In the genomic region with DNA sequence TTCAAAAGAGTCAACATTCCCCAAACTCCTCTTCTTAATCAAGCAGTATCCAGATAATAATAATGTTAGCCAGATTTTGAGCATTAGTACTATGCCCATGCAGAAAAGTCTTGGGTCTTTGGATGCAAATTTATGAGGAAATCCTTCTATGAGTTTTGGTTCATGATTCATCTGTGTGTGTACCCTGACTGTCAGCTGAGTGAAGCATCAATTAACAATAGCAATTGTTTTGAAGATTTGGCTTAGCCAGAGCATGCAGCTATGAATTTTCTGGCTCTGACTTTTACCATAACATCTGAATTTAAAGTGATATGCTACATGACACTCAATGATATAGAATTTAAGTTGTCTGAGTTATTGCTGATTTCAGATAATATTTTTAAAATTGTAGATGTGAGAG, we compare ENCODE assay signal across 15 cellular contexts.
DNase-seq lines count a peak whose midpoint lies in the region; ATAC-seq and TF ChIP-seq lines count a peak whose summit lies in the region.
"Had no signal": no experiment of that assay in that cellular context is flagged by ENCODE, and none has a peak within 500 bp of the region (broad histone marks: within the 10 kb centered on the region; RNA-seq: fewer than 3 reads in every experiment).

No MANE protein-coding gene starts in this region.

- no peak overlapping the region for H3K4me3 ChIP-seq in smooth muscle cell

- H4K20me1 ChIP-seq in smooth muscle cell (ENCODE audit: low read depth): no peaks in the 10 kb centered on the region

- no peaks in the 10 kb centered on the region for H3K27me3 ChIP-seq in smooth muscle cell (ENCODE audit: low read depth)

- no peaks in the 10 kb centered on the region for H3K9me3 ChIP-seq in smooth muscle cell (replicated peaks; ENCODE audit: low read depth)

- H3K4me1 ChIP-seq in smooth muscle cell (ENCODE audit: low read depth): no peaks in the 10 kb centered on the region

- peak overlapping the region; percentile 12 for H3K4me2 ChIP-seq in smooth muscle cell

- H3F3A ChIP-seq in smooth muscle cell (ENCODE audit: low read depth): no peaks in the 10 kb centered on the region

- no peaks in the 10 kb centered on the region for H3K36me3 ChIP-seq in smooth muscle cell (ENCODE audit: low read depth)

- no peak for ATAC-seq in GM21360 (IDR thresholded peaks at IDR 0.05; ENCODE audit: unreplicated experiment)

- DNase-seq in LHCN-M2 (ENCODE audit: low read depth) (peak; percentile 17), caudate nucleus (lab: John Stamatoyannopoulos, UW) (peak in 2 of 61 donors; percentile 0), inferior parietal cortex (ENCODE audit: extremely low spot score) (peak; percentile 36), smooth muscle cell (lab: John Stamatoyannopoulos, UW; ENCODE audit: unreplicated experiment) (no peak), NCI-H69 (lab: John Stamatoyannopoulos, UW) (no peak), occipital lobe (lab: John Stamatoyannopoulos, UW) (no peak)
- DNase-seq: AML-193; Calu3; CD4-positive, alpha-beta T cell; DMS79; Karpas-422; NCI-H1417 treated with DMSO at 0.1 percent for 48 hours; NCI-H2029; NCI-H510A had no signal

- TF ChIP-seq CTCF in smooth muscle cell (IDR thresholded peaks at IDR 0.05; ENCODE audit: borderline replicate concordance, insufficient read depth, poor library complexity, severe bottlenecking): no peak

- H3K27ac ChIP-seq in caudate nucleus (ENCODE audit: low read depth, low read length) (peak overlapping the region; percentile 23), smooth muscle cell (ENCODE audit: low read depth) (no peak overlapping the region)

- no peak overlapping the region for H2AFZ ChIP-seq in smooth muscle cell (ENCODE audit: low read depth)

- H3K79me2 ChIP-seq in smooth muscle cell (ENCODE audit: low read depth): no peaks in the 10 kb centered on the region

- no peak overlapping the region for H3K9ac ChIP-seq in smooth muscle cell (ENCODE audit: low read depth)

Comparison
In these comparisons a context has a peak if more than half of its experiments do, and no peak if none do; other contexts are left out.
1. DNase-seq: peak in LHCN-M2 (single experiment) and inferior parietal cortex (single experiment); none in smooth muscle cell (single experiment), NCI-H69 (single experiment) and occipital lobe (single experiment).